8 cellular contexts compared by ENCODE assay signal in the genomic region with DNA sequence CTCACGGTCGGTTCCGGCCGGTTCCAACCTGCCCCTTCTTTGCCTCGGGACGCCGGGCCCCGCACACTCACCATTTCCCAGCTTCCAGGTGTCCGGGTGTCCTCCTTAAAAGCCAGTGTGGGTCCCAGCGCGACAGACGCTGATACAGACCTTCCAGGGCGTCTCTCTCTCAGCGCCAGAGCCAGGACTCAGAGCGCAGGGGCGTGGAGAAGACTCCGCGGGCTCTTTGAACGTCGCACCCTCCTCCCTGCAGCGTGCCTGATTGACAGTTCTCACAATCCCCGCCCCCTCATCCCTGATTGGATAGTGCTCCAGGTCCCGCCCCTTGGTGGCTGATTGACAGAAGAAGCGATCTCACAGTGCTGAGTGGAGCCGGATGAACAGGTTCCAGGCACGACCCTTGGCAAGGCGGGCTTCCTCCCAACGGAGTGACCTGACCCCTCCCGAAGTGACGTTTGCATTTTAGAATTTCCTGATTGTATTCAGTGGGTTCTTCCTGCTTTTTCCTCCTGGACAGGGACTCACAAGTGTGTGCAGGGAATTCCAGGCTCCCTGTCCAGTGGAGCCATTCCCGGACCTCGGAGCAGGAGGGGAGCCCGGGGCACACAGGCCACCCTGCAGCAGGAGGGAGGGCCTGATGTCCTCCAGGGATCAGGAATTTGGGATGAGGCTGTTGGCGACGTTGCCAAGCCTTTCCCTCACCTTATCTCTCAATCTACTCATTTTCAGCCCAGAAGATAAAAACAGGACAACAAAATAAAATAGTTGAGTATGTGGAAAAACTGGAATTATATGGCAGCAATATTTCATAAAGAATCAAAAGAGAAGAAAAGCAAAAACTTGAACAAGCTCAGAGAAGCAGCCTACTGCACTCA. TPM values are rescaled to one million over a fixed set of nuclear protein-coding genes. Genes with fewer than 3 reads are reported as not detected.
DNase-seq lines count a peak whose midpoint lies in the region; ATAC-seq lines count a peak whose summit lies in the region.

A gene (minus strand): TSS at position 201 of the 875 bp plus-strand sequence. CDS start 127 bp downstream, at position 74.

- H3K9me3 Mint-ChIP-seq in activated CD4-positive, alpha-beta T cell treated with anti-CD3 and anti-CD28 coated beads, Interleukin-2, amount 10 ng/mL, durations not matched to agents 7 days and 5 days, result peaks cover 3% of the 10 kb centered on the region

- peak within 1 kb of the TSS; percentile 91 for H3K27ac Mint-ChIP-seq in activated CD4-positive, alpha-beta T cell treated with anti-CD3 and anti-CD28 coated beads, Interleukin-2, amount 10 ng/mL, durations not matched to agents 7 days and 5 days

- H3K27me3 ChIP-seq in BLaER1 treated with 17β-estradiol and CSF1 and Interleukin-3, amounts not matched to agents 10 nM and 100 nM, result no peaks in the 10 kb centered on the region

- H3K27ac ChIP-seq in BLaER1 treated with 17β-estradiol and CSF1 and Interleukin-3, amounts not matched to agents 10 nM and 100 nM, result peak within 1 kb of the TSS; percentile 69 to 89 (median 81); a peak in 21 of 22 replicates

- peak; percentile 93 for ATAC-seq in GM19324 (IDR thresholded peaks at IDR 0.05; ENCODE audit: low FRiP score, unreplicated experiment)
- peak; percentile 84 for ATAC-seq in HG03460 (IDR thresholded peaks at IDR 0.05; ENCODE audit: unreplicated experiment)

- peaks cover 15 to 36% (median 30%) of the 10 kb centered on the region in 10 experiments for H3K4me1 ChIP-seq in BLaER1 treated with 17β-estradiol and CSF1 and Interleukin-3, amounts not matched to agents 10 nM and 100 nM

- POLR2A ChIA-PET in activated CD4-positive, alpha-beta T cell treated with anti-CD3 and anti-CD28 coated beads, Interleukin-2, amount 10 ng/mL, durations not matched to agents 7 days and 5 days (lab: Charles Lee), result interaction anchor here (0.5 kb wide), 1 partner anchor 144 kb away, joined by 3 read pairs; no protein-coding TSS in a partner anchor

- H3K9ac ChIP-seq in BLaER1 treated with 17β-estradiol and CSF1 and Interleukin-3, amounts not matched to agents 10 nM and 100 nM, result peak within 1 kb of the TSS; percentile 81 to 92 (median 88)

- CTCF ChIA-PET in activated CD4-positive, alpha-beta T cell treated with anti-CD3 and anti-CD28 coated beads, Interleukin-2, amount 10 ng/mL, durations not matched to agents 7 days and 5 days (lab: Charles Lee), result interaction anchor here (1.0 kb wide), 2 partner anchors 39 to 42 kb away, joined by 3 to 5 read pairs; no protein-coding TSS in a partner anchor

- H3K36me3 ChIP-seq in BLaER1 treated with 17β-estradiol and CSF1 and Interleukin-3, amounts not matched to agents 10 nM and 100 nM, result peaks cover 0 to 6% (median 0%) of the 10 kb centered on the region in 11 experiments; a peak in 2 of 22 replicates

- H3K9me3 ChIP-seq in BLaER1 treated with 17β-estradiol and CSF1 and Interleukin-3, amounts not matched to agents 10 nM and 100 nM (replicated peaks in 1 of 11), result no peaks in the 10 kb centered on the region; a peak in 1 of 22 replicates

- H4K20me1 ChIP-seq in BLaER1 treated with 17β-estradiol and CSF1 and Interleukin-3, amounts not matched to agents 10 nM and 100 nM, result peaks cover 0 to 28% (median 12%) of the 10 kb centered on the region in 11 experiments; a peak in 10 of 22 replicates

- H3K4me2 ChIP-seq in BLaER1 treated with 17β-estradiol and CSF1 and Interleukin-3, amounts not matched to agents 10 nM and 100 nM, result peak within 1 kb of the TSS; percentile 80 to 100 (median 97)

- peak within 1 kb of the TSS; percentile 89 to 99 (median 92) for H3K4me3 ChIP-seq in BLaER1 treated with 17β-estradiol and CSF1 and Interleukin-3, amounts not matched to agents 10 nM and 100 nM

- DNase-seq in NCI-H524 treated with DMSO at 0.1 percent for 48 hours (lab: John Stamatoyannopoulos, UW) (peak; percentile 96), dedifferentiated amniotic fluid mesenchymal stem cell (ENCODE audit: extremely low spot score) (peak; percentile 98), left kidney (ENCODE audit: low read depth, low spot score) (peak; percentile 100)
- peak; percentile 99 for DNase-seq in activated CD4-positive, alpha-beta T cell treated with anti-CD3 and anti-CD28 coated beads, Interleukin-2, amount 10 ng/mL, durations not matched to agents 7 days and 5 days
- peak; percentile 98 for DNase-seq in stimulated activated CD4-positive, alpha-beta T cell treated with anti-CD3 and anti-CD28 coated beads, Interleukin-1b, Interleukin-23, amount 100 ng/mL, for 48 hours

- H3K4me3 Mint-ChIP-seq in activated CD4-positive, alpha-beta T cell treated with anti-CD3 and anti-CD28 coated beads, Interleukin-2, amount 10 ng/mL, durations not matched to agents 7 days and 5 days, result peak within 1 kb of the TSS; percentile 90

- H3K4me1 Mint-ChIP-seq in activated CD4-positive, alpha-beta T cell treated with anti-CD3 and anti-CD28 coated beads, Interleukin-2, amount 10 ng/mL, durations not matched to agents 7 days and 5 days, result peaks cover 21% of the 10 kb centered on the region

- H3K27me3 Mint-ChIP-seq in activated CD4-positive, alpha-beta T cell treated with anti-CD3 and anti-CD28 coated beads, Interleukin-2, amount 10 ng/mL, durations not matched to agents 7 days and 5 days, result peaks cover 2% of the 10 kb centered on the region

- peaks cover 16% of the 10 kb centered on the region for H3K36me3 Mint-ChIP-seq in activated CD4-positive, alpha-beta T cell treated with anti-CD3 and anti-CD28 coated beads, Interleukin-2, amount 10 ng/mL, durations not matched to agents 7 days and 5 days (ENCODE audit: low read depth)

RNA-seq across cellular contexts. Expression of the gene that starts here (rescaled TPM):
- total RNA-seq in activated CD4-positive, alpha-beta T cell treated with anti-CD3 and anti-CD28 coated beads, Interleukin-2, amount 10 ng/mL, durations not matched to agents 7 days and 5 days, result 1 to 10 TPM; 6.7 to 7.4 TPM

Comparison
In these comparisons a context has a peak if more than half of its experiments do, and no peak if none do; other contexts are left out.
1. Peak in every context shown above with its lines: DNase-seq, ATAC-seq, H3K4me3 ChIP-seq and H3K27ac ChIP-seq.